In genomic region chr2:223956267-223956666, GRCh38 we compare ENCODE assay signal across 8 cellular contexts. TPM values are rescaled to one million over a fixed set of nuclear protein-coding genes. Genes with fewer than 3 reads are reported as not detected.
DNase-seq lines count a peak whose midpoint lies in the region; ATAC-seq and TF ChIP-seq lines count a peak whose summit lies in the region.

No MANE protein-coding gene starts in this region.

- H3K36me3 ChIP-seq in parathyroid adenoma (ENCODE audit: control insufficient read depth, insufficient read depth, low read length), result no peaks in the 10 kb centered on the region
- no peaks in the 10 kb centered on the region for H3K36me3 ChIP-seq in mucosa of descending colon (ENCODE audit: low read depth)

- peaks cover 8% of the 10 kb centered on the region for H3K27me3 Mint-ChIP-seq in brain

- intact Hi-C loops in mucosa of descending colon (cut with DNase I, micrococcal nuclease), result no loop called here

- no peaks in the 10 kb centered on the region for H3K27me3 ChIP-seq in parathyroid adenoma (ENCODE audit: control insufficient read depth, insufficient read depth, low read length)

- DNase-seq in mucosa of descending colon, result no peak
- DNase-seq in stimulated activated CD4-positive, alpha-beta T cell treated with anti-CD3 and anti-CD28 coated beads, Interleukin-12 subunit alpha, Interleukin-12 subunit beta, amount 100 ng/mL, for 4 hours, result no peak

- no peaks in the 10 kb centered on the region for H3K9me3 ChIP-seq in parathyroid adenoma (ENCODE audit: control insufficient read depth, low read length)
- H3K9me3 ChIP-seq in mucosa of descending colon, result no peaks in the 10 kb centered on the region

- H3K4me1 ChIP-seq in parathyroid adenoma, result no peaks in the 10 kb centered on the region
- H3K4me1 ChIP-seq in mucosa of descending colon (ENCODE audit: low read depth), result peaks cover 33% of the 10 kb centered on the region

- H3K4me3 ChIP-seq in parathyroid adenoma (ENCODE audit: low read depth, low read length), result peak overlapping the region; percentile 91
- H3K4me3 ChIP-seq in mucosa of descending colon, result no peak overlapping the region

- H3K4me1 Mint-ChIP-seq in brain, result peaks cover 59% of the 10 kb centered on the region

- no peaks in the 10 kb centered on the region for H3K9me3 Mint-ChIP-seq in brain

- H3K9ac ChIP-seq in parathyroid adenoma, result no peak overlapping the region

- H2AFZ ChIP-seq in parathyroid adenoma, result peak overlapping the region; percentile 100

- H3K4me3 Mint-ChIP-seq in brain, result peak overlapping the region; percentile 71 to 98 (median 98)

- ATAC-seq in GM18498 (IDR thresholded peaks at IDR 0.05; ENCODE audit: unreplicated experiment) (peak; percentile 40), HG02938 (IDR thresholded peaks at IDR 0.05; ENCODE audit: unreplicated experiment) (peak; percentile 29), mucosa of descending colon (no peak), GM19324 (IDR thresholded peaks at IDR 0.05; ENCODE audit: low FRiP score, unreplicated experiment) (no peak)
- no peak for ATAC-seq in activated CD4-positive, CD25-positive, alpha-beta regulatory T cell treated with anti-CD3 and anti-CD28 coated beads, Interleukin-2, amount 50 U/mL, for 24 hours

- peak overlapping the region; percentile 85 for H3K27ac ChIP-seq in parathyroid adenoma

- H3K79me2 ChIP-seq in parathyroid adenoma, result peaks cover 24% of the 10 kb centered on the region

- H3K27ac Mint-ChIP-seq in brain, result peak overlapping the region in 4 of 5 experiments; percentile 8 to 81 (median 22)

- TF ChIP-seq CTCF in brain (conservative IDR thresholded peaks at IDR 0.05) (no peak), parathyroid adenoma (IDR thresholded peaks at IDR 0.05) (no peak), mucosa of descending colon (IDR thresholded peaks at IDR 0.05) (no peak)

- H3K4me2 ChIP-seq in parathyroid adenoma (ENCODE audit: low read length), result peak overlapping the region; percentile 40

- H3K36me3 Mint-ChIP-seq in brain, result peaks cover 17% of the 10 kb centered on the region

RNA-seq across cellular contexts. Expression of gene MRPL44, which starts 1.0 kb away (rescaled TPM):
- 26.2 TPM for polyA plus RNA-seq in brain (ENCODE audit: insufficient read depth, low read depth, low replicate concordance)
- total RNA-seq in mucosa of descending colon, result 10 to 100 TPM; 23.8 to 31.9 (median 27.6) TPM

RNA-seq across cellular contexts. Expression of gene WDFY1, which starts 11.1 kb away (rescaled TPM):
- polyA plus RNA-seq in brain (ENCODE audit: insufficient read depth, low read depth, low replicate concordance), result 12.3 TPM
- 10 to 100 TPM; 49.0 to 66.7 (median 65.8) TPM for total RNA-seq in mucosa of descending colon

Comparison
In these comparisons a context has a peak if more than half of its experiments do, and no peak if none do; other contexts are left out.
1. ATAC-seq: peak in GM18498 (single experiment) and HG02938 (single experiment); none in mucosa of descending colon (single experiment), GM19324 (single experiment) and activated CD4-positive, CD25-positive, alpha-beta regulatory T cell treated with anti-CD3 and anti-CD28 coated beads, Interleukin-2, amount 50 U/mL, for 24 hours (0 of 2).